ENCODE assay signal across 1 cellular context in the genomic region with DNA sequence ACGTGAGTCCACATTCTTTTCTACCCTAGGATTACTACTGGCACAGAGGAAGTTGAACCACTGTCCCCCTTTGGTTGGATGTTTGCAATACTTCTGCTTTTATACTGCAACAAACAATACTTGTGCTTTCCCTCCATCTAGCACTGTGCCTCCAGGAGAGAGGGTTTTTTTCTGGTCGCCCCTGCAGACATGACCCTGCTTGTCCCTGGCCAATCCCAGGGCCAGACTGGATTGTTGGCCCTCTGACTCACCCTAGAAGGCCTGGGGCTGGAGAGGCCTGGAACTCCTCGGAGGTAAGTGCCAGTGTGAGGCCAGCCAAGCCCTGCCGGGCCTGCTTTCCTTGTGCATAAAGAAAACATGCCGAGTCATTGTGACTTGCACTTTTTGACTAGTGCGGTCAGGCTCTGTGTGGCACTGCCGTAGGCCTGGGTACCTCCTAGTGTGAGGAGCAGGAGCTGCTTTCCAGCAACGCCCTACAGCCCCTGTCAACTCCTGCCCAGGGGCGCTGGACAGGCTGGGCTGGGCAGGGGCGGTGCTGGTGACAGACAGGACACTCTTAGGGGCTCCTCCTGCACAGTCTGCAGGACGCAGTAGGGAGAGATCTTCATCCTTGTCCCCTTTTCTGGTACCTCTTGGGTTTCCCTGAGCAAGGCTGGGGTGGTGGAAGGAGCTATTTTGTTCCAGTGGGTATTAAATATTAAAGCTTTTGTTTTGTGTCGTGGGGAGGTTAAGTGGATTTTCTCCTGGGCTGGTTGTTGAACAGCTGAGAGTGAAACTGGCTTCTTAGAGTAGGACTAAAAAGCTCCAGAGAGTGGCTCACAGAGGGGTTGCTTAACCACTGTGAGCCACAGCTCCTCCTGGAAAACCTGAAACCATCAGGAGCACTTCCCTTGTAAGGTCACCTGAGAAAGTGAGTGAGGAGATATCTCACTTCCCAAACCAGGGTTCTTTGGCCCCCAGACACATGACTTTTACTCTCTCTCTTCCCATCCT.
A peak's percentile ranks its signal among the peaks of the same experiment; 100 is the strongest.
TF ChIP-seq lines count a peak whose summit lies in the region.

No MANE protein-coding gene starts in this region.

TF ChIP-seq in HepG2, 621 proteins besides CTCF, POLR2A, EP300 and RAD21 (continued from another document and continues in another):
- TF ChIP-seq, protein P1, sequence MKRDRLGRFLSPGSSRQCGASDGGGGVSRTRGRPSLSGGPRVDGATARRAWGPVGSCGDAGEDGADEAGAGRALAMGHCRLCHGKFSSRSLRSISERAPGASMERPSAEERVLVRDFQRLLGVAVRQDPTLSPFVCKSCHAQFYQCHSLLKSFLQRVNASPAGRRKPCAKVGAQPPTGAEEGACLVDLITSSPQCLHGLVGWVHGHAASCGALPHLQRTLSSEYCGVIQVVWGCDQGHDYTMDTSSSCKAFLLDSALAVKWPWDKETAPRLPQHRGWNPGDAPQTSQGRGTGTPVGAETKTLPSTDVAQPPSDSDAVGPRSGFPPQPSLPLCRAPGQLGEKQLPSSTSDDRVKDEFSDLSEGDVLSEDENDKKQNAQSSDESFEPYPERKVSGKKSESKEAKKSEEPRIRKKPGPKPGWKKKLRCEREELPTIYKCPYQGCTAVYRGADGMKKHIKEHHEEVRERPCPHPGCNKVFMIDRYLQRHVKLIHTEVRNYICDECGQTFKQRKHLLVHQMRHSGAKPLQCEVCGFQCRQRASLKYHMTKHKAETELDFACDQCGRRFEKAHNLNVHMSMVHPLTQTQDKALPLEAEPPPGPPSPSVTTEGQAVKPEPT (CRISPR knock-in tag; IDR thresholded peaks at IDR 0.05; ENCODE audit: low read depth) = peak; percentile 47; the same call in 1 of the 2 replicates
- TF ChIP-seq ZNF331 (CRISPR knock-in tag; IDR thresholded peaks at IDR 0.05) (peak; percentile 86), NFYB (CRISPR knock-in tag; IDR thresholded peaks at IDR 0.05) (0 out of 2 replicates have a peak, but pooled peaks have one; percentile 29), IRX3 (CRISPR knock-in tag; IDR thresholded peaks at IDR 0.05; ENCODE audit: borderline replicate concordance, low read depth) (0 out of 2 replicates have a peak, but pooled peaks have one; percentile 38), ZNF251 (CRISPR knock-in tag; IDR thresholded peaks at IDR 0.05) (no peak), ZNF598 (CRISPR knock-in tag; IDR thresholded peaks at IDR 0.05; ENCODE audit: borderline replicate concordance) (no peak), GATA4 (IDR thresholded peaks at IDR 0.05; ENCODE audit: borderline replicate concordance, low read depth) (no peak), REXO4 (CRISPR knock-in tag; IDR thresholded peaks at IDR 0.05; ENCODE audit: borderline replicate concordance) (no peak), ZNF572 (CRISPR knock-in tag; IDR thresholded peaks at IDR 0.05) (no peak), EHMT2 (IDR thresholded peaks at IDR 0.05; ENCODE audit: borderline replicate concordance, low read depth, low read length) (no peak), THAP8 (CRISPR knock-in tag; IDR thresholded peaks at IDR 0.05; ENCODE audit: borderline replicate concordance) (no peak), SRF (IDR thresholded peaks at IDR 0.05; ENCODE audit: low read depth, low read length) (no peak), ZKSCAN5 (CRISPR knock-in tag; IDR thresholded peaks at IDR 0.05) (0 out of 2 replicates have a peak, but pooled peaks have one; percentile 47), ZEB1 (IDR thresholded peaks at IDR 0.05; ENCODE audit: insufficient replicate concordance, low read depth) (no peak), ZNF605 (CRISPR knock-in tag; IDR thresholded peaks at IDR 0.05) (no peak), ZNF329 (CRISPR knock-in tag; IDR thresholded peaks at IDR 0.05; ENCODE audit: low read depth) (no peak), E2F2 (CRISPR knock-in tag; IDR thresholded peaks at IDR 0.05; ENCODE audit: borderline replicate concordance) (0 out of 2 replicates have a peak, but pooled peaks have one; percentile 50), ZNF878 (CRISPR knock-in tag; IDR thresholded peaks at IDR 0.05) (0 out of 2 replicates have a peak, but pooled peaks have one; percentile 18), SKI (IDR thresholded peaks at IDR 0.05; ENCODE audit: partially characterized antibody) (peak; percentile 16), ZFP41 (CRISPR knock-in tag; IDR thresholded peaks at IDR 0.05; ENCODE audit: borderline replicate concordance) (no peak), NRL (CRISPR knock-in tag; IDR thresholded peaks at IDR 0.05; ENCODE audit: borderline replicate concordance) (peak; percentile 93), ETV6 (CRISPR knock-in tag; conservative IDR thresholded peaks at IDR 0.05) (0 out of 2 replicates have a peak, but pooled peaks have one; percentile 33), DRAP1 (CRISPR knock-in tag; IDR thresholded peaks at IDR 0.05) (peak; percentile 54; the same call in 1 of the 2 replicates), BATF2 (CRISPR knock-in tag; IDR thresholded peaks at IDR 0.05) (no peak), ZNF563 (CRISPR knock-in tag; IDR thresholded peaks at IDR 0.05) (no peak), SIN3B (IDR thresholded peaks at IDR 0.05; ENCODE audit: low read length) (no peak), NAIF1 (CRISPR knock-in tag; IDR thresholded peaks at IDR 0.05; ENCODE audit: borderline replicate concordance) (no peak), TAF1 (CRISPR knock-in tag; IDR thresholded peaks at IDR 0.05) (peak; percentile 78), ZNF367 (CRISPR knock-in tag; IDR thresholded peaks at IDR 0.05; ENCODE audit: borderline replicate concordance) (no peak), SALL2 (CRISPR knock-in tag; IDR thresholded peaks at IDR 0.05) (no peak), NR2F2 (IDR thresholded peaks at IDR 0.05; ENCODE audit: borderline replicate concordance, low read depth) (no peak), ZNF121 (CRISPR knock-in tag; IDR thresholded peaks at IDR 0.05) (peak; percentile 78), ZNF235 (CRISPR knock-in tag; IDR thresholded peaks at IDR 0.05; ENCODE audit: borderline replicate concordance) (no peak), ZSCAN21 (CRISPR knock-in tag; IDR thresholded peaks at IDR 0.05; ENCODE audit: borderline replicate concordance) (peak; percentile 39; the same call in 1 of the 2 replicates), GFI1 (CRISPR knock-in tag; IDR thresholded peaks at IDR 0.05; ENCODE audit: borderline replicate concordance) (peak; percentile 29; the same call in 1 of the 2 replicates), NFE2 (CRISPR knock-in tag; IDR thresholded peaks at IDR 0.05) (peak; percentile 100), ATRX (CRISPR knock-in tag; IDR thresholded peaks at IDR 0.05; ENCODE audit: borderline replicate concordance) (no peak), ZNF232 (CRISPR knock-in tag; IDR thresholded peaks at IDR 0.05; ENCODE audit: borderline replicate concordance) (no peak), ZNF652 (CRISPR knock-in tag; IDR thresholded peaks at IDR 0.05; ENCODE audit: borderline replicate concordance, low read depth) (no peak; the same call in 1 of the 2 replicates)
- TF ChIP-seq, protein P2, sequence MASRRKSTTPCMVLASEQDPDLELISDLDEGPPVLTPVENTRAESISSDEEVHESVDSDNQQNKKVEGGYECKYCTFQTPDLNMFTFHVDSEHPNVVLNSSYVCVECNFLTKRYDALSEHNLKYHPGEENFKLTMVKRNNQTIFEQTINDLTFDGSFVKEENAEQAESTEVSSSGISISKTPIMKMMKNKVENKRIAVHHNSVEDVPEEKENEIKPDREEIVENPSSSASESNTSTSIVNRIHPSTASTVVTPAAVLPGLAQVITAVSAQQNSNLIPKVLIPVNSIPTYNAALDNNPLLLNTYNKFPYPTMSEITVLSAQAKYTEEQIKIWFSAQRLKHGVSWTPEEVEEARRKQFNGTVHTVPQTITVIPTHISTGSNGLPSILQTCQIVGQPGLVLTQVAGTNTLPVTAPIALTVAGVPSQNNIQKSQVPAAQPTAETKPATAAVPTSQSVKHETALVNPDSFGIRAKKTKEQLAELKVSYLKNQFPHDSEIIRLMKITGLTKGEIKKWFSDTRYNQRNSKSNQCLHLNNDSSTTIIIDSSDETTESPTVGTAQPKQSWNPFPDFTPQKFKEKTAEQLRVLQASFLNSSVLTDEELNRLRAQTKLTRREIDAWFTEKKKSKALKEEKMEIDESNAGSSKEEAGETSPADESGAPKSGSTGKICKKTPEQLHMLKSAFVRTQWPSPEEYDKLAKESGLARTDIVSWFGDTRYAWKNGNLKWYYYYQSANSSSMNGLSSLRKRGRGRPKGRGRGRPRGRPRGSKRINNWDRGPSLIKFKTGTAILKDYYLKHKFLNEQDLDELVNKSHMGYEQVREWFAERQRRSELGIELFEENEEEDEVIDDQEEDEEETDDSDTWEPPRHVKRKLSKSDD (CRISPR knock-in tag; IDR thresholded peaks at IDR 0.05; ENCODE audit: low read depth) = no peak
- TF ChIP-seq, protein P3, sequence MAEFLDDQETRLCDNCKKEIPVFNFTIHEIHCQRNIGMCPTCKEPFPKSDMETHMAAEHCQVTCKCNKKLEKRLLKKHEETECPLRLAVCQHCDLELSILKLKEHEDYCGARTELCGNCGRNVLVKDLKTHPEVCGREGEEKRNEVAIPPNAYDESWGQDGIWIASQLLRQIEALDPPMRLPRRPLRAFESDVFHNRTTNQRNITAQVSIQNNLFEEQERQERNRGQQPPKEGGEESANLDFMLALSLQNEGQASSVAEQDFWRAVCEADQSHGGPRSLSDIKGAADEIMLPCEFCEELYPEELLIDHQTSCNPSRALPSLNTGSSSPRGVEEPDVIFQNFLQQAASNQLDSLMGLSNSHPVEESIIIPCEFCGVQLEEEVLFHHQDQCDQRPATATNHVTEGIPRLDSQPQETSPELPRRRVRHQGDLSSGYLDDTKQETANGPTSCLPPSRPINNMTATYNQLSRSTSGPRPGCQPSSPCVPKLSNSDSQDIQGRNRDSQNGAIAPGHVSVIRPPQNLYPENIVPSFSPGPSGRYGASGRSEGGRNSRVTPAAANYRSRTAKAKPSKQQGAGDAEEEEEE (CRISPR knock-in tag; IDR thresholded peaks at IDR 0.05; ENCODE audit: borderline replicate concordance) = no peak
- TF ChIP-seq, protein P4, sequence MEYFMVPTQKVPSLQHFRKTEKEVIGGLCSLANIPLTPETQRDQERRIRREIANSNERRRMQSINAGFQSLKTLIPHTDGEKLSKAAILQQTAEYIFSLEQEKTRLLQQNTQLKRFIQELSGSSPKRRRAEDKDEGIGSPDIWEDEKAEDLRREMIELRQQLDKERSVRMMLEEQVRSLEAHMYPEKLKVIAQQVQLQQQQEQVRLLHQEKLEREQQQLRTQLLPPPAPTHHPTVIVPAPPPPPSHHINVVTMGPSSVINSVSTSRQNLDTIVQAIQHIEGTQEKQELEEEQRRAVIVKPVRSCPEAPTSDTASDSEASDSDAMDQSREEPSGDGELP (IDR thresholded peaks at IDR 0.05; ENCODE audit: borderline replicate concordance, low read depth) = no peak
- TF ChIP-seq, protein P5, sequence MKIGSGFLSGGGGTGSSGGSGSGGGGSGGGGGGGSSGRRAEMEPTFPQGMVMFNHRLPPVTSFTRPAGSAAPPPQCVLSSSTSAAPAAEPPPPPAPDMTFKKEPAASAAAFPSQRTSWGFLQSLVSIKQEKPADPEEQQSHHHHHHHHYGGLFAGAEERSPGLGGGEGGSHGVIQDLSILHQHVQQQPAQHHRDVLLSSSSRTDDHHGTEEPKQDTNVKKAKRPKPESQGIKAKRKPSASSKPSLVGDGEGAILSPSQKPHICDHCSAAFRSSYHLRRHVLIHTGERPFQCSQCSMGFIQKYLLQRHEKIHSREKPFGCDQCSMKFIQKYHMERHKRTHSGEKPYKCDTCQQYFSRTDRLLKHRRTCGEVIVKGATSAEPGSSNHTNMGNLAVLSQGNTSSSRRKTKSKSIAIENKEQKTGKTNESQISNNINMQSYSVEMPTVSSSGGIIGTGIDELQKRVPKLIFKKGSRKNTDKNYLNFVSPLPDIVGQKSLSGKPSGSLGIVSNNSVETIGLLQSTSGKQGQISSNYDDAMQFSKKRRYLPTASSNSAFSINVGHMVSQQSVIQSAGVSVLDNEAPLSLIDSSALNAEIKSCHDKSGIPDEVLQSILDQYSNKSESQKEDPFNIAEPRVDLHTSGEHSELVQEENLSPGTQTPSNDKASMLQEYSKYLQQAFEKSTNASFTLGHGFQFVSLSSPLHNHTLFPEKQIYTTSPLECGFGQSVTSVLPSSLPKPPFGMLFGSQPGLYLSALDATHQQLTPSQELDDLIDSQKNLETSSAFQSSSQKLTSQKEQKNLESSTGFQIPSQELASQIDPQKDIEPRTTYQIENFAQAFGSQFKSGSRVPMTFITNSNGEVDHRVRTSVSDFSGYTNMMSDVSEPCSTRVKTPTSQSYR (CRISPR knock-in tag; IDR thresholded peaks at IDR 0.05; ENCODE audit: borderline replicate concordance) = peak; percentile 38; the same call in 1 of the 2 replicates
- TF ChIP-seq, protein P6, sequence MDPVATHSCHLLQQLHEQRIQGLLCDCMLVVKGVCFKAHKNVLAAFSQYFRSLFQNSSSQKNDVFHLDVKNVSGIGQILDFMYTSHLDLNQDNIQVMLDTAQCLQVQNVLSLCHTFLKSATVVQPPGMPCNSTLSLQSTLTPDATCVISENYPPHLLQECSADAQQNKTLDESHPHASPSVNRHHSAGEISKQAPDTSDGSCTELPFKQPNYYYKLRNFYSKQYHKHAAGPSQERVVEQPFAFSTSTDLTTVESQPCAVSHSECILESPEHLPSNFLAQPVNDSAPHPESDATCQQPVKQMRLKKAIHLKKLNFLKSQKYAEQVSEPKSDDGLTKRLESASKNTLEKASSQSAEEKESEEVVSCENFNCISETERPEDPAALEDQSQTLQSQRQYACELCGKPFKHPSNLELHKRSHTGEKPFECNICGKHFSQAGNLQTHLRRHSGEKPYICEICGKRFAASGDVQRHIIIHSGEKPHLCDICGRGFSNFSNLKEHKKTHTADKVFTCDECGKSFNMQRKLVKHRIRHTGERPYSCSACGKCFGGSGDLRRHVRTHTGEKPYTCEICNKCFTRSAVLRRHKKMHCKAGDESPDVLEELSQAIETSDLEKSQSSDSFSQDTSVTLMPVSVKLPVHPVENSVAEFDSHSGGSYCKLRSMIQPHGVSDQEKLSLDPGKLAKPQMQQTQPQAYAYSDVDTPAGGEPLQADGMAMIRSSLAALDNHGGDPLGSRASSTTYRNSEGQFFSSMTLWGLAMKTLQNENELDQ (CRISPR knock-in tag; IDR thresholded peaks at IDR 0.05; ENCODE audit: borderline replicate concordance) = no peak
